Comparison of ENCODE assay signal across 1 cellular context in genomic region chr14:94385553-94386057, GRCh38.
A peak's percentile ranks its signal among the peaks of the same experiment; 100 is the strongest.
TF ChIP-seq lines count a peak whose summit lies in the region.

No MANE protein-coding gene starts in this region.

TF ChIP-seq in HepG2, 621 proteins besides CTCF, POLR2A, EP300 and RAD21 (continues in another document):
- TF ChIP-seq ZFP41 (CRISPR knock-in tag; IDR thresholded peaks at IDR 0.05; ENCODE audit: borderline replicate concordance) (0 out of 2 replicates have a peak, but pooled peaks have one; percentile 27), KLF11 (CRISPR knock-in tag; IDR thresholded peaks at IDR 0.05) (no peak), SMAD3 (CRISPR knock-in tag; IDR thresholded peaks at IDR 0.05) (no peak), POLR2AphosphoS2 (IDR thresholded peaks at IDR 0.05; ENCODE audit: low read depth, low read length) (no peak), CHD4 (IDR thresholded peaks at IDR 0.05; ENCODE audit: borderline replicate concordance, low read length) (no peak), MXD4 (CRISPR knock-in tag; IDR thresholded peaks at IDR 0.05) (no peak; the same call in 1 of the 2 replicates), CHD2 (IDR thresholded peaks at IDR 0.05; ENCODE audit: low read depth, low read length) (no peak), NCOR1 (IDR thresholded peaks at IDR 0.05; ENCODE audit: borderline replicate concordance, low read length) (no peak), ZNF362 (CRISPR knock-in tag; IDR thresholded peaks at IDR 0.05; ENCODE audit: borderline replicate concordance) (no peak), ZGPAT (CRISPR knock-in tag; IDR thresholded peaks at IDR 0.05) (no peak), ZNF276 (CRISPR knock-in tag; IDR thresholded peaks at IDR 0.05; ENCODE audit: low read depth) (no peak), ARID2 (CRISPR knock-in tag; IDR thresholded peaks at IDR 0.05; ENCODE audit: borderline replicate concordance) (no peak), ZIK1 (CRISPR knock-in tag; IDR thresholded peaks at IDR 0.05; ENCODE audit: borderline replicate concordance, low read depth) (no peak), ZNF616 (CRISPR knock-in tag; IDR thresholded peaks at IDR 0.05; ENCODE audit: low read depth) (no peak), ZNF564 (CRISPR knock-in tag; IDR thresholded peaks at IDR 0.05) (no peak), HNRNPUL1 (IDR thresholded peaks at IDR 0.05; ENCODE audit: low read depth, low read length) (no peak), ELF4 (CRISPR knock-in tag; IDR thresholded peaks at IDR 0.05; ENCODE audit: borderline replicate concordance) (no peak), TGIF2 (CRISPR knock-in tag; IDR thresholded peaks at IDR 0.05) (no peak), ZNF768 (CRISPR knock-in tag; IDR thresholded peaks at IDR 0.05) (peak; percentile 66; the same call in 1 of the 2 replicates), SKI (IDR thresholded peaks at IDR 0.05; ENCODE audit: partially characterized antibody) (no peak), U2AF1 (optimal IDR thresholded peaks at IDR 0.05; ENCODE audit: low read depth, low read length) (no peak), ZNF367 (CRISPR knock-in tag; IDR thresholded peaks at IDR 0.05; ENCODE audit: borderline replicate concordance) (no peak), ZNF790 (CRISPR knock-in tag; IDR thresholded peaks at IDR 0.05; ENCODE audit: borderline replicate concordance) (no peak), ZNF431 (CRISPR knock-in tag; IDR thresholded peaks at IDR 0.05; ENCODE audit: borderline replicate concordance, low read depth) (no peak), CENPT (CRISPR knock-in tag; IDR thresholded peaks at IDR 0.05; ENCODE audit: low read depth) (no peak), NR2F6 (IDR thresholded peaks at IDR 0.05) (peak; percentile 11; the same call in 1 of the 2 replicates), NR2F6 (CRISPR knock-in tag; IDR thresholded peaks at IDR 0.05) (no peak), ETS1 (CRISPR knock-in tag; IDR thresholded peaks at IDR 0.05) (no peak), EED (CRISPR knock-in tag; IDR thresholded peaks at IDR 0.05) (no peak), CREB1 (IDR thresholded peaks at IDR 0.05) (no peak), CREB1 (CRISPR knock-in tag; IDR thresholded peaks at IDR 0.05) (no peak), NFYC (CRISPR knock-in tag; IDR thresholded peaks at IDR 0.05) (no peak), BATF2 (CRISPR knock-in tag; IDR thresholded peaks at IDR 0.05) (no peak), MIXL1 (CRISPR knock-in tag; IDR thresholded peaks at IDR 0.05) (no peak), SRSF9 (IDR thresholded peaks at IDR 0.05; ENCODE audit: borderline replicate concordance, insufficient read depth, low read depth, low read length, poor library complexity, severe bottlenecking) (no peak), ZNF644 (CRISPR knock-in tag; IDR thresholded peaks at IDR 0.05; ENCODE audit: low read depth) (no peak), ETV5 (CRISPR knock-in tag; IDR thresholded peaks at IDR 0.05; ENCODE audit: borderline replicate concordance) (no peak), ZNF136 (CRISPR knock-in tag; IDR thresholded peaks at IDR 0.05; ENCODE audit: low read depth) (no peak), IRX3 (CRISPR knock-in tag; IDR thresholded peaks at IDR 0.05; ENCODE audit: borderline replicate concordance, low read depth) (no peak), TEAD3 (CRISPR knock-in tag; optimal IDR thresholded peaks at IDR 0.05; ENCODE audit: borderline replicate concordance) (no peak), JARID2 (CRISPR knock-in tag; IDR thresholded peaks at IDR 0.05; ENCODE audit: insufficient replicate concordance) (no peak), ATAD3A (CRISPR knock-in tag; IDR thresholded peaks at IDR 0.05) (no peak), ZNF10 (CRISPR knock-in tag; IDR thresholded peaks at IDR 0.05; ENCODE audit: borderline replicate concordance, low read depth) (no peak), ZNF567 (CRISPR knock-in tag; IDR thresholded peaks at IDR 0.05; ENCODE audit: borderline replicate concordance) (no peak), PCBP2 (optimal IDR thresholded peaks at IDR 0.05; ENCODE audit: low read depth, low read length, poor library complexity, severe bottlenecking) (peak; percentile 0), NONO (IDR thresholded peaks at IDR 0.05) (no peak), NONO (CRISPR knock-in tag; conservative IDR thresholded peaks at IDR 0.05) (no peak)
- TF ChIP-seq, protein P1, sequence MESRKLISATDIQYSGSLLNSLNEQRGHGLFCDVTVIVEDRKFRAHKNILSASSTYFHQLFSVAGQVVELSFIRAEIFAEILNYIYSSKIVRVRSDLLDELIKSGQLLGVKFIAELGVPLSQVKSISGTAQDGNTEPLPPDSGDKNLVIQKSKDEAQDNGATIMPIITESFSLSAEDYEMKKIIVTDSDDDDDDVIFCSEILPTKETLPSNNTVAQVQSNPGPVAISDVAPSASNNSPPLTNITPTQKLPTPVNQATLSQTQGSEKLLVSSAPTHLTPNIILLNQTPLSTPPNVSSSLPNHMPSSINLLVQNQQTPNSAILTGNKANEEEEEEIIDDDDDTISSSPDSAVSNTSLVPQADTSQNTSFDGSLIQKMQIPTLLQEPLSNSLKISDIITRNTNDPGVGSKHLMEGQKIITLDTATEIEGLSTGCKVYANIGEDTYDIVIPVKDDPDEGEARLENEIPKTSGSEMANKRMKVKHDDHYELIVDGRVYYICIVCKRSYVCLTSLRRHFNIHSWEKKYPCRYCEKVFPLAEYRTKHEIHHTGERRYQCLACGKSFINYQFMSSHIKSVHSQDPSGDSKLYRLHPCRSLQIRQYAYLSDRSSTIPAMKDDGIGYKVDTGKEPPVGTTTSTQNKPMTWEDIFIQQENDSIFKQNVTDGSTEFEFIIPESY (CRISPR knock-in tag; IDR thresholded peaks at IDR 0.05): no peak
- TF ChIP-seq, protein P2, sequence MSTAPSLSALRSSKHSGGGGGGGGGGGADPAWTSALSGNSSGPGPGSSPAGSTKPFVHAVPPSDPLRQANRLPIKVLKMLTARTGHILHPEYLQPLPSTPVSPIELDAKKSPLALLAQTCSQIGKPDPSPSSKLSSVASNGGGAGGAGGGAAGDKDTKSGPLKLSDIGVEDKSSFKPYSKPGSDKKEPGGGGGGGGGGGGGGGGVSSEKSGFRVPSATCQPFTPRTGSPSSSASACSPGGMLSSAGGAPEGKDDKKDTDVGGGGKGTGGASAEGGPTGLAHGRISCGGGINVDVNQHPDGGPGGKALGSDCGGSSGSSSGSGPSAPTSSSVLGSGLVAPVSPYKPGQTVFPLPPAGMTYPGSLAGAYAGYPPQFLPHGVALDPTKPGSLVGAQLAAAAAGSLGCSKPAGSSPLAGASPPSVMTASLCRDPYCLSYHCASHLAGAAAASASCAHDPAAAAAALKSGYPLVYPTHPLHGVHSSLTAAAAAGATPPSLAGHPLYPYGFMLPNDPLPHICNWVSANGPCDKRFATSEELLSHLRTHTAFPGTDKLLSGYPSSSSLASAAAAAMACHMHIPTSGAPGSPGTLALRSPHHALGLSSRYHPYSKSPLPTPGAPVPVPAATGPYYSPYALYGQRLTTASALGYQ (CRISPR knock-in tag; IDR thresholded peaks at IDR 0.05): no peak
- TF ChIP-seq, protein P3, sequence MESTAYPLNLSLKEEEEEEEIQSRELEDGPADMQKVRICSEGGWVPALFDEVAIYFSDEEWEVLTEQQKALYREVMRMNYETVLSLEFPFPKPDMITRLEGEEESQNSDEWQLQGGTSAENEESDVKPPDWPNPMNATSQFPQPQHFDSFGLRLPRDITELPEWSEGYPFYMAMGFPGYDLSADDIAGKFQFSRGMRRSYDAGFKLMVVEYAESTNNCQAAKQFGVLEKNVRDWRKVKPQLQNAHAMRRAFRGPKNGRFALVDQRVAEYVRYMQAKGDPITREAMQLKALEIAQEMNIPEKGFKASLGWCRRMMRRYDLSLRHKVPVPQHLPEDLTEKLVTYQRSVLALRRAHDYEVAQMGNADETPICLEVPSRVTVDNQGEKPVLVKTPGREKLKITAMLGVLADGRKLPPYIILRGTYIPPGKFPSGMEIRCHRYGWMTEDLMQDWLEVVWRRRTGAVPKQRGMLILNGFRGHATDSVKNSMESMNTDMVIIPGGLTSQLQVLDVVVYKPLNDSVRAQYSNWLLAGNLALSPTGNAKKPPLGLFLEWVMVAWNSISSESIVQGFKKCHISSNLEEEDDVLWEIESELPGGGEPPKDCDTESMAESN (CRISPR knock-in tag; conservative IDR thresholded peaks at IDR 0.05): peak; percentile 51; the same call in 1 of the 2 replicates
- TF ChIP-seq, protein P4, sequence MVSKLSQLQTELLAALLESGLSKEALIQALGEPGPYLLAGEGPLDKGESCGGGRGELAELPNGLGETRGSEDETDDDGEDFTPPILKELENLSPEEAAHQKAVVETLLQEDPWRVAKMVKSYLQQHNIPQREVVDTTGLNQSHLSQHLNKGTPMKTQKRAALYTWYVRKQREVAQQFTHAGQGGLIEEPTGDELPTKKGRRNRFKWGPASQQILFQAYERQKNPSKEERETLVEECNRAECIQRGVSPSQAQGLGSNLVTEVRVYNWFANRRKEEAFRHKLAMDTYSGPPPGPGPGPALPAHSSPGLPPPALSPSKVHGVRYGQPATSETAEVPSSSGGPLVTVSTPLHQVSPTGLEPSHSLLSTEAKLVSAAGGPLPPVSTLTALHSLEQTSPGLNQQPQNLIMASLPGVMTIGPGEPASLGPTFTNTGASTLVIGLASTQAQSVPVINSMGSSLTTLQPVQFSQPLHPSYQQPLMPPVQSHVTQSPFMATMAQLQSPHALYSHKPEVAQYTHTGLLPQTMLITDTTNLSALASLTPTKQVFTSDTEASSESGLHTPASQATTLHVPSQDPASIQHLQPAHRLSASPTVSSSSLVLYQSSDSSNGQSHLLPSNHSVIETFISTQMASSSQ (IDR thresholded peaks at IDR 0.05; ENCODE audit: low read depth): no peak
- TF ChIP-seq, protein P4 (CRISPR knock-in tag; IDR thresholded peaks at IDR 0.05; ENCODE audit: borderline replicate concordance): 0 out of 2 replicates have a peak, but pooled peaks have one; percentile 1
- TF ChIP-seq, protein P5, sequence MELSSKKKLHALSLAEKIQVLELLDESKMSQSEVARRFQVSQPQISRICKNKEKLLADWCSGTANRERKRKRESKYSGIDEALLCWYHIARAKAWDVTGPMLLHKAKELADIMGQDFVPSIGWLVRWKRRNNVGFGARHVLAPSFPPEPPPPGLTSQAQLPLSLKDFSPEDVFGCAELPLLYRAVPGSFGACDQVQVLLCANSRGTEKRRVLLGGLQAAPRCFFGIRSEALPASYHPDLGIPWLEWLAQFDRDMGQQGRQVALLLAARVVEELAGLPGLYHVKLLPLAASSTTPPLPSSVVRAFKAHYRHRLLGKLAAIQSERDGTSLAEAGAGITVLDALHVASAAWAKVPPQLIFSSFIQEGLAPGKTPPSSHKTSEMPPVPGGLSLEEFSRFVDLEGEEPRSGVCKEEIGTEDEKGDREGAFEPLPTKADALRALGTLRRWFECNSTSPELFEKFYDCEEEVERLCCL (CRISPR knock-in tag; IDR thresholded peaks at IDR 0.05; ENCODE audit: borderline replicate concordance): no peak
